11 cellular contexts compared by ENCODE assay signal in genomic region chrX:130338869-130339268, GRCh38. TPM values are rescaled to one million over a fixed set of nuclear protein-coding genes. Genes with fewer than 3 reads are reported as not detected.
A peak's percentile ranks its signal among the peaks of the same experiment; 100 is the strongest.
DNase-seq lines count a peak whose midpoint lies in the region; ATAC-seq and TF ChIP-seq lines count a peak whose summit lies in the region.
"Not testable (repeated sequence)": the region's sequence is repeated elsewhere in the genome, so short reads cannot be mapped to it uniquely, and the experiment has no call there.
"Had no signal": no experiment of that assay in that cellular context is flagged by ENCODE, and none has a peak within 500 bp of the region (broad histone marks: within the 10 kb centered on the region; RNA-seq: fewer than 3 reads in every experiment).

No MANE protein-coding gene starts in this region.

- H3K27ac ChIP-seq in BLaER1 treated with 17β-estradiol and CSF1 and Interleukin-3, amounts not matched to agents 10 nM and 100 nM = peak overlapping the region in 9 of 11 experiments; percentile 71 to 85 (median 81); a peak in 14 of 22 replicates
- H3K27ac ChIP-seq in HL-60 (replicated peaks); dorsolateral prefrontal cortex; iPS-20b (ENCODE audit: low read length); neuronal stem cell (replicated peaks; ENCODE audit: low read length); stomach smooth muscle (ENCODE audit: low read length): not testable (repeated sequence)
- H3K27ac ChIP-seq in SJCRH30 = peak overlapping the region; percentile 85

- not testable (repeated sequence) for H3K9me3 ChIP-seq in BLaER1 treated with 17β-estradiol and CSF1 and Interleukin-3, amounts not matched to agents 10 nM and 100 nM (replicated peaks in 1 of 11); SJCRH30 (replicated peaks); iPS-20b (ENCODE audit: insufficient read depth, low read depth, low read length); neuronal stem cell (replicated peaks in 1 of 2; ENCODE audit: control insufficient read depth in 2 of 2, insufficient read depth in 1 of 2, low read depth in 1 of 2, low read length in 2 of 2); stomach smooth muscle (ENCODE audit: control insufficient read depth in 2 of 2, low read length in 2 of 2)

- not testable (repeated sequence) for H3K14ac ChIP-seq in neuronal stem cell (ENCODE audit: low read length)

- H2BK15ac ChIP-seq in neuronal stem cell (ENCODE audit: low read length) = not testable (repeated sequence)

- H3K9me3 Mint-ChIP-seq in activated T-helper 17 cell treated with anti-CD3 and anti-CD28 coated beads, Interleukin-2, amount 50 U/mL, for 72 hours = not testable (repeated sequence)

- H3K79me1 ChIP-seq in neuronal stem cell (ENCODE audit: low read depth, low read length) = not testable (repeated sequence)

- not testable (repeated sequence) for H3K36me3 Mint-ChIP-seq in activated T-helper 17 cell treated with anti-CD3 and anti-CD28 coated beads, Interleukin-2, amount 50 U/mL, for 72 hours (ENCODE audit: low read depth)

- H2AFZ ChIP-seq in neuronal stem cell (ENCODE audit: low read length) = peak overlapping the region; percentile 95

- not testable (repeated sequence) for H3K23ac ChIP-seq in neuronal stem cell (ENCODE audit: low read depth, low read length, poor library complexity)

- no CpG with 5 or more reads among the region's 8 CpGs for WGBS in neuronal stem cell (ENCODE audit: extremely low coverage in 2 of 2, insufficient read length in 2 of 2, insufficient replicate concordance in 1 of 2), 2 donors

- not testable (repeated sequence) for H4K8ac ChIP-seq in neuronal stem cell (ENCODE audit: low read depth, low read length)

- peak overlapping the region in 9 of 11 experiments; percentile 73 to 82 (median 80); a peak in 11 of 22 replicates for H3K9ac ChIP-seq in BLaER1 treated with 17β-estradiol and CSF1 and Interleukin-3, amounts not matched to agents 10 nM and 100 nM
- H3K9ac ChIP-seq in iPS-20b (ENCODE audit: low read depth, low read length) = peak overlapping the region; percentile 81; the same call in 1 of the 2 replicates
- not testable (repeated sequence) for H3K9ac ChIP-seq in neuronal stem cell (ENCODE audit: low read depth, low read length, poor library complexity); stomach smooth muscle (ENCODE audit: low read length in 2 of 2)

- not testable (repeated sequence) for H3K36me3 ChIP-seq in BLaER1 treated with 17β-estradiol and CSF1 and Interleukin-3, amounts not matched to agents 10 nM and 100 nM; SJCRH30; iPS-20b (ENCODE audit: insufficient read depth, low read depth, low read length); neuronal stem cell (replicated peaks in 1 of 2; ENCODE audit: control insufficient read depth in 2 of 2, insufficient read depth in 2 of 2, low read length in 2 of 2); stomach smooth muscle (ENCODE audit: control insufficient read depth in 2 of 2, insufficient read depth in 2 of 2, low read length in 2 of 2)

- H3K4me3 ChIP-seq in BLaER1 treated with 17β-estradiol and CSF1 and Interleukin-3, amounts not matched to agents 10 nM and 100 nM = peak overlapping the region; percentile 62 to 77 (median 73); a peak in 17 of 20 replicates
- peak overlapping the region; percentile 78; the same call in 1 of the 2 replicates for H3K4me3 ChIP-seq in HL-60 (replicated peaks; ENCODE audit: insufficient read depth, low read length)
- peak overlapping the region; percentile 73 for H3K4me3 ChIP-seq in SJCRH30
- peak overlapping the region in 47 of 59 donors; percentile 48 to 81 (median 70) for H3K4me3 ChIP-seq in dorsolateral prefrontal cortex
- H3K4me3 ChIP-seq in iPS-20b (ENCODE audit: low read length) = peak overlapping the region; percentile 83; the same call in 1 of the 2 replicates
- H3K4me3 ChIP-seq in neuronal stem cell (ENCODE audit: low read length in 2 of 2) = peak overlapping the region in 1 of 2 donors; percentile 73
- H3K4me3 ChIP-seq in stomach smooth muscle (ENCODE audit: low read length in 2 of 2) = peak overlapping the region; percentile 79 to 80

- H2BK120ac ChIP-seq in neuronal stem cell (ENCODE audit: low read depth, low read length) = not testable (repeated sequence)

- H3K27me3 Mint-ChIP-seq in activated T-helper 17 cell treated with anti-CD3 and anti-CD28 coated beads, Interleukin-2, amount 50 U/mL, for 72 hours = not testable (repeated sequence)

- not testable (repeated sequence) for H2BK5ac ChIP-seq in neuronal stem cell (ENCODE audit: low read length)

- H2BK12ac ChIP-seq in neuronal stem cell (ENCODE audit: low read length) = not testable (repeated sequence)

- H3K4me2 ChIP-seq in BLaER1 treated with 17β-estradiol and CSF1 and Interleukin-3, amounts not matched to agents 10 nM and 100 nM = peak overlapping the region; percentile 62 to 83 (median 71)
- H3K4me2 ChIP-seq in neuronal stem cell (ENCODE audit: insufficient read depth, low read length, poor library complexity, severe bottlenecking) = peak overlapping the region; percentile 49

- DNase-seq in HL-60 (ENCODE audit: low read depth in 1 of 2, low spot score in 1 of 2); SJCRH30; dorsolateral prefrontal cortex; neuronal stem cell (ENCODE audit: low spot score): not testable (repeated sequence)

- H3K4me3 Mint-ChIP-seq in activated T-helper 17 cell treated with anti-CD3 and anti-CD28 coated beads, Interleukin-2, amount 50 U/mL, for 72 hours = peak overlapping the region; percentile 94

- H3K4me1 ChIP-seq in BLaER1 treated with 17β-estradiol and CSF1 and Interleukin-3, amounts not matched to agents 10 nM and 100 nM = peaks cover 0 to 12% (median 9%) of the 10 kb centered on the region in 10 experiments; a peak in 8 of 20 replicates
- not testable (repeated sequence) for H3K4me1 ChIP-seq in SJCRH30; iPS-20b (ENCODE audit: insufficient read depth, low read length); neuronal stem cell (ENCODE audit: control insufficient read depth in 2 of 2, insufficient read depth in 1 of 2, low read depth in 1 of 2, low read length in 2 of 2); stomach smooth muscle (ENCODE audit: control insufficient read depth, insufficient read depth, low read length)

- H3K27me3 ChIP-seq in BLaER1 treated with 17β-estradiol and CSF1 and Interleukin-3, amounts not matched to agents 10 nM and 100 nM = peaks cover 70 to 98% (median 94%) of the 10 kb centered on the region in 11 experiments
- not testable (repeated sequence) for H3K27me3 ChIP-seq in HL-60 (ENCODE audit: insufficient read depth, poor library complexity, severe bottlenecking); SJCRH30; iPS-20b (ENCODE audit: insufficient read depth, low read length); neuronal stem cell (ENCODE audit: control insufficient read depth in 3 of 3, insufficient read depth in 3 of 3, low read depth in 1 of 3, low read length in 3 of 3); stomach smooth muscle (ENCODE audit: control insufficient read depth in 1 of 2, insufficient read depth in 2 of 2, low read length in 2 of 2)
- H3K27me3 ChIP-seq in dorsolateral prefrontal cortex = peaks cover 0 to 53% (median 9%) of the 10 kb centered on the region in 45 donors

- not testable (repeated sequence) for TF ChIP-seq CTCF in HL-60 (IDR thresholded peaks at IDR 0.05; ENCODE audit: insufficient read depth, low read length); dorsolateral prefrontal cortex (IDR thresholded peaks at IDR 0.05 in 54 of 56, conservative IDR thresholded peaks at IDR 0.05 in 2 of 56; ENCODE audit: low read depth in 1 of 56, partially characterized antibody in 56 of 56)

- H2AK5ac ChIP-seq in neuronal stem cell (ENCODE audit: low read depth, low read length) = not testable (repeated sequence)

- H3K18ac ChIP-seq in neuronal stem cell (ENCODE audit: low read length) = not testable (repeated sequence)

- H4K20me1 ChIP-seq in BLaER1 treated with 17β-estradiol and CSF1 and Interleukin-3, amounts not matched to agents 10 nM and 100 nM = not testable (repeated sequence)

- not testable (repeated sequence) for ATAC-seq in activated T-helper 17 cell treated with anti-CD3 and anti-CD28 coated beads, Interleukin-2, amount 50 U/mL, for 72 hours (replicated peaks)

- H3K4me1 Mint-ChIP-seq in activated T-helper 17 cell treated with anti-CD3 and anti-CD28 coated beads, Interleukin-2, amount 50 U/mL, for 72 hours = not testable (repeated sequence)

- H4K91ac ChIP-seq in neuronal stem cell (ENCODE audit: low read depth, low read length, poor library complexity) = not testable (repeated sequence)

- H3K27ac Mint-ChIP-seq in activated T-helper 17 cell treated with anti-CD3 and anti-CD28 coated beads, Interleukin-2, amount 50 U/mL, for 72 hours = peak overlapping the region; percentile 92

- intact Hi-C loops in dorsolateral prefrontal cortex (cut with DNase I) = loop anchor here in 1 of 2 donors (10.0 kb wide), 1 partner anchor 56 kb away; no protein-coding TSS in a partner anchor

- not testable (repeated sequence) for H3K4ac ChIP-seq in neuronal stem cell (ENCODE audit: low read length)

RNA-seq across cellular contexts. Expression of gene SLC25A14, which starts 0.8 kb away (rescaled TPM):
- total RNA-seq in SJCRH30 (2014; rRNA removed; shearing (Covaris generic)) = 13.9 and 17.8 TPM in 2 replicates
- 10 to 100 TPM; 11.6 to 15.7 TPM for total RNA-seq in activated T-helper 17 cell treated with anti-CD3 and anti-CD28 coated beads, Interleukin-2, amount 50 U/mL, for 72 hours
- total RNA-seq in dorsolateral prefrontal cortex = 10 to 100 TPM; 15.5 to 47.1 (median 31.5) TPM
- polyA plus RNA-seq in neuronal stem cell (2013, experiment 1 of 2) = 11.5 TPM
- polyA plus RNA-seq in neuronal stem cell (2013, experiment 2 of 2) = 11.8 TPM

RNA-seq across cellular contexts. Expression of gene GPR119, which starts 46.6 kb away (rescaled TPM):
- not detected in 2 replicates for total RNA-seq in SJCRH30 (2014; rRNA removed; shearing (Covaris generic))
- total RNA-seq in activated T-helper 17 cell treated with anti-CD3 and anti-CD28 coated beads, Interleukin-2, amount 50 U/mL, for 72 hours = not detected
- total RNA-seq in dorsolateral prefrontal cortex = not detected
- polyA plus RNA-seq in neuronal stem cell (2013, experiment 1 of 2) = not detected
- polyA plus RNA-seq in neuronal stem cell (2013, experiment 2 of 2) = not detected
- total RNA-seq: cerebellum, MCF 10A, right lobe of liver had no signal
